In the genomic region with DNA sequence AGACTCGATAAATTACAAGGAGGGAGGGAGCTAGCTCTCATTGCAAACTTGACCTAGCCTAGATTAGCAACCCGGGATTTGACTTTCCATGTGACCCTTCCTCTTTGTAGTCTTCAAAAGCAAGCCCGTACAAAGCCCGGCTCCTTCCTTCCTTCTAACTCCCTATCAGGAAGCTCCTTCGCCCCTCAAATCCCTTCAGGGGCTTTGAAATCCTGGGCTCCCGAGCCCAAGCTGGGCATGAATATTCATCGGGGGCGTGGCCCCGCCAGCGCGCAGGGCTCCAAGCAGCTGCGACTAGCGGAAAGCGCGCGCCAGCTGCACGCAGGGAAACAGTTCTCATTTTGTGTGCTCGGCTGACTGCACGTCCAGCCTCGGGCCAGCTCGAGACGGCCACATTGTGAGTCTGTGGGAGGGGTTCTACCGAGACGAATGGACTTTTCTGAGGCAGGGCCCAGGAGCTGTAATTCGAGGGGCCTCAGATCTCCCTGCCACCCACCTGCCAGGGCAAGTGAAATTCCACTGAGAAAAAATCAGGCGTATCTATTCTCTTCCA, we compare ENCODE assay signal across 8 cellular contexts.
DNase-seq lines count a peak whose midpoint lies in the region; ATAC-seq and TF ChIP-seq lines count a peak whose summit lies in the region.

No MANE protein-coding gene starts in this region.

- peak overlapping the region; percentile 70 for H3K4me3 ChIP-seq in DOHH2 (ENCODE audit: low read length)
- peak overlapping the region; percentile 53 to 63 for H3K4me3 ChIP-seq in gastroesophageal sphincter
- H3K4me3 ChIP-seq in neuron (ENCODE audit: low read length), result peak overlapping the region; percentile 43
- peak overlapping the region; percentile 49 to 60 for H3K4me3 ChIP-seq in tibial artery

- TF ChIP-seq POLR2A in gastroesophageal sphincter (IDR thresholded peaks at IDR 0.05), result peak in 1 of 2 donors; percentile 25

- H3K27me3 Mint-ChIP-seq in activated naive CD4-positive, alpha-beta T cell treated with anti-CD3 and anti-CD28 coated beads for 36 hours (ENCODE audit: low read depth), result no peaks in the 10 kb centered on the region

- H2AFZ ChIP-seq in neuron (ENCODE audit: low read depth, low read length), result peak overlapping the region; percentile 65

- CTCF ChIA-PET in activated naive CD4-positive, alpha-beta T cell treated with anti-CD3 and anti-CD28 coated beads for 36 hours (lab: Charles Lee), result interaction anchor here (1.0 to 1.6 kb wide), 3 partner anchors 9 to 174 kb away, joined by 6 to 8 read pairs (median 7); no protein-coding TSS in a partner anchor

- no peak for TF ChIP-seq EP300 in gastroesophageal sphincter (IDR thresholded peaks at IDR 0.05)

- H3K4me2 ChIP-seq in DOHH2 (ENCODE audit: low read length), result peak overlapping the region; percentile 73

- no peaks in the 10 kb centered on the region for H4K20me1 ChIP-seq in DOHH2 (ENCODE audit: control insufficient read depth, insufficient read depth, low read depth, low read length)

- ATAC-seq in GM21737 (IDR thresholded peaks at IDR 0.05; ENCODE audit: unreplicated experiment) (peak; percentile 96), gastroesophageal sphincter (peak; percentile 92)

- intact Hi-C loops in activated naive CD4-positive, alpha-beta T cell treated with anti-CD3 and anti-CD28 coated beads for 36 hours (cut with micrococcal nuclease), result loop anchor here (1.0 to 2.0 kb wide), 3 partner anchors 14 to 98 kb away; no protein-coding TSS in a partner anchor
- intact Hi-C loops in tibial artery (cut with DNase I; ENCODE audit: low total_unique reads), result no loop called here

- DNase-seq in KBM-7, result peak; percentile 80
- DNase-seq in RPMI8226, result peak; percentile 90
- DNase-seq in activated naive CD4-positive, alpha-beta T cell treated with anti-CD3 and anti-CD28 coated beads for 36 hours, result peak; percentile 76
- peak; percentile 78 to 86 for DNase-seq in tibial artery

- H3K9me2 ChIP-seq in DOHH2 (replicated peaks; ENCODE audit: control insufficient read depth, low read length), result no peaks in the 10 kb centered on the region

- no peaks in the 10 kb centered on the region for H3F3A ChIP-seq in DOHH2 (ENCODE audit: control insufficient read depth, insufficient read depth)

- no peaks in the 10 kb centered on the region for H3K9me3 Mint-ChIP-seq in activated naive CD4-positive, alpha-beta T cell treated with anti-CD3 and anti-CD28 coated beads for 36 hours

- H3K36me3 ChIP-seq in DOHH2 (ENCODE audit: control insufficient read depth, low read length), result peaks cover 7% of the 10 kb centered on the region
- no peaks in the 10 kb centered on the region for H3K36me3 ChIP-seq in gastroesophageal sphincter
- H3K36me3 ChIP-seq in neuron (ENCODE audit: insufficient read depth, low read length), result no peaks in the 10 kb centered on the region
- no peaks in the 10 kb centered on the region for H3K36me3 ChIP-seq in tibial artery

- H3K4me1 ChIP-seq in DOHH2 (ENCODE audit: control insufficient read depth, low read length) (peaks cover 30% of the 10 kb centered on the region), gastroesophageal sphincter (peaks cover 0 to 38% (median 0%) of the 10 kb centered on the region in 3 donors), neuron (ENCODE audit: insufficient read depth, low read length) (peaks cover 20% of the 10 kb centered on the region), tibial artery (peaks cover 0 to 19% (median 7%) of the 10 kb centered on the region in 4 donors)

- no peak for TF ChIP-seq CTCF in DOHH2 (IDR thresholded peaks at IDR 0.05; ENCODE audit: low read depth, low read length, poor library complexity, severe bottlenecking)
- peak in 2 of 4 experiments; percentile 7 to 35 for TF ChIP-seq CTCF in gastroesophageal sphincter (IDR thresholded peaks at IDR 0.05)
- peak in 1 of 2 experiments; percentile 13 for TF ChIP-seq CTCF in tibial artery (IDR thresholded peaks at IDR 0.05)

- H3K27ac Mint-ChIP-seq in activated naive CD4-positive, alpha-beta T cell treated with anti-CD3 and anti-CD28 coated beads for 36 hours, result peak overlapping the region; percentile 89

- 0 to 1% methylated on average over 3 to 16 of the region's 26 CpGs for WGBS in gastroesophageal sphincter (ENCODE audit: low coverage in 1 of 2), 2 donors

- in situ Hi-C loops in KBM-7 (cut with MboI; ENCODE audit: low pct_unique_long_range_greater_than_20kb, low sequenced_read_pairs), result no loop called here

- peaks cover 2% of the 10 kb centered on the region for H3K36me3 Mint-ChIP-seq in activated naive CD4-positive, alpha-beta T cell treated with anti-CD3 and anti-CD28 coated beads for 36 hours (ENCODE audit: low read depth)

- H3K4me1 Mint-ChIP-seq in activated naive CD4-positive, alpha-beta T cell treated with anti-CD3 and anti-CD28 coated beads for 36 hours (ENCODE audit: low read depth), result peaks cover 31% of the 10 kb centered on the region

- H3K9me3 ChIP-seq in DOHH2 (ENCODE audit: control insufficient read depth, insufficient read depth, low read length), result no peaks in the 10 kb centered on the region
- no peaks in the 10 kb centered on the region for H3K9me3 ChIP-seq in gastroesophageal sphincter
- H3K9me3 ChIP-seq in neuron (ENCODE audit: low read length), result no peaks in the 10 kb centered on the region
- no peaks in the 10 kb centered on the region for H3K9me3 ChIP-seq in tibial artery

- H3K27me3 ChIP-seq in DOHH2 (ENCODE audit: control insufficient read depth, low read length) (no peaks in the 10 kb centered on the region), gastroesophageal sphincter (no peaks in the 10 kb centered on the region), neuron (ENCODE audit: insufficient read depth, low read length) (no peaks in the 10 kb centered on the region), tibial artery (no peaks in the 10 kb centered on the region)

- H3K27ac ChIP-seq in DOHH2 (ENCODE audit: low read depth, low read length), result peak overlapping the region; percentile 60
- H3K27ac ChIP-seq in gastroesophageal sphincter, result peak overlapping the region; percentile 15 to 83 (median 66)
- H3K27ac ChIP-seq in tibial artery, result peak overlapping the region; percentile 41 to 60

- H3K4me3 Mint-ChIP-seq in activated naive CD4-positive, alpha-beta T cell treated with anti-CD3 and anti-CD28 coated beads for 36 hours, result peak overlapping the region; percentile 92

- H3K79me2 ChIP-seq in DOHH2 (ENCODE audit: control insufficient read depth, low read length), result no peaks in the 10 kb centered on the region

Comparison
In these comparisons a context has a peak if more than half of its experiments do, and no peak if none do; other contexts are left out.
1. Peak in every context shown above with its lines: DNase-seq, ATAC-seq, H3K4me3 ChIP-seq and H3K27ac ChIP-seq.